29 cellular contexts compared by ENCODE assay signal in the genomic region with DNA sequence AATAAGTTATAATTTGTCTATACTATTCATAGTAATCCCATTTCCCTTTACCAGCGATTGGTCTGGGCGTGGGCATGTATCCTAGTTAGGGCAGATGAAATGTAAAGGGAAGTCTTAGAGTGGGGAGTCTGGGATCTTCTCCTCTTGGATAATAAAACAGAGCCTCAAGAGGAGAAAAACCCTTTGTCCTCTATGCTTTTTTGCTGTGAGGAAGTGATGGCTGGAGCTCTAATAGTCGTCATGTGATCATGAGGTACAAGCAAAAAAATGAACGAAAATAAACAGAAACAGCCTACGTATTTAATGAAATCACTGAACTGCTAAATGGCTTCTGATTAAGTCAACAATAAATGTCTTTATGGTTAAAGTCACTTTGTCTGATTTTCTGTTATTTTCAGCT. TPM values are rescaled to one million over a fixed set of nuclear protein-coding genes. Genes with fewer than 3 reads are reported as not detected.
"Had no signal": no experiment of that assay in that cellular context is flagged by ENCODE, and none has a peak within 500 bp of the region (broad histone marks: within the 10 kb centered on the region; RNA-seq: fewer than 3 reads in every experiment).

No MANE protein-coding gene starts in this region.

- DNase-seq: activated B cell treated with CpG ODN at 0.5 μM for 24 hours; activated CD4-positive, alpha-beta T cell treated with anti-CD3 and anti-CD28 coated beads for 48 hours; activated CD4-positive, alpha-beta T cell treated with anti-CD3 and anti-CD28 coated beads, Interleukin-2, amount 50 U/mL, for 1 hour; activated CD4-positive, alpha-beta T cell treated with anti-CD3 and anti-CD28 coated beads, Interleukin-2, amount 50 U/mL, for 48 hours; activated CD8-positive, alpha-beta memory T cell treated with anti-CD3 and anti-CD28 coated beads for 24 hours; activated CD8-positive, alpha-beta memory T cell treated with anti-CD3 and anti-CD28 coated beads, Interleukin-2, amount 50 U/mL, for 4 hours; activated CD8-positive, alpha-beta T cell treated with anti-CD3 and anti-CD28 coated beads for 36 hours; activated effector memory CD4-positive, alpha-beta T cell treated with anti-CD3 and anti-CD28 coated beads, Interleukin-2, amount 50 U/mL, for 16 hours; activated naive CD4-positive, alpha-beta T cell treated with anti-CD3 and anti-CD28 coated beads for 36 hours; activated naive CD8-positive, alpha-beta T cell treated with anti-CD3 and anti-CD28 coated beads for 36 hours; activated naive CD8-positive, alpha-beta T cell treated with anti-CD3 and anti-CD28 coated beads, Interleukin-2, amount 50 U/mL, for 24 hours; activated T-cell treated with anti-CD3 and anti-CD28 coated beads, Interleukin-2, amount 50 U/mL, for 1 hour; activated T-cell treated with anti-CD3 and anti-CD28 coated beads, Interleukin-2, amount 50 U/mL, for 48 hours; adrenal gland; amygdala; aorta; central memory CD4-positive, alpha-beta T cell; cerebellar nuclear complex; dermis blood vessel endothelial cell; effector CD4-positive, alpha-beta T cell; effector memory CD8-positive, alpha-beta T cell; esophagus squamous epithelium; gastrocnemius medialis; heart right ventricle; T-helper 1 cell; T-helper 17 cell; T1000; WERI-Rb-1 had no signal

- ATAC-seq: activated CD4-positive, CD25-positive, alpha-beta regulatory T cell treated with anti-CD3 and anti-CD28 coated beads, Interleukin-2, amount 50 U/mL, for 24 hours; activated CD8-positive, alpha-beta T cell treated with anti-CD3 and anti-CD28 coated beads for 36 hours; activated naive CD8-positive, alpha-beta T cell treated with anti-CD3 and anti-CD28 coated beads, Interleukin-2, amount 50 U/mL, for 24 hours; effector memory CD8-positive, alpha-beta T cell; gastrocnemius medialis; heart right ventricle; T-helper 17 cell had no signal

RNA-seq across cellular contexts. Expression of gene EFCAB5, which starts 26.8 kb away (rescaled TPM):
- polyA plus RNA-seq: aorta had no signal
